In the genomic region with DNA sequence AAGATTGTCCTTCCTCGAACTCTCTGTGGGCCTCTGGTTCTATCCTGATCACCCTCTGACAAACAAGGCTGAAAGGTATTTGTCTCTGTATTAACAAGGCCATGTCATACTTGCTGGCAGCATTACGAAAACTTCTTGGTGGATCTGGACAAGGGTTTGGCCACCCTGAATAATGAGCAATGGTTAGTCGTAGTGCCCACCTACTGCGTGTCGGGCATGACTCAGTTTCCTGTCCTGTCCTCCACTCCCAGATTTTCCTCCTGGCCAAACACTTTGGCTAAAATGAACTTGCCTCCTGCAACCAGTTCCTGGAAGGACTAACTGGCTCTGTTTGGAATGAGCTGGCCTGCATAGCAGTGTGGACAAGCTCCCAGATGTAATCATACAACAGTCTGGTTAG, we compare ENCODE assay signal across 17 cellular contexts.
"Had no signal": no experiment of that assay in that cellular context is flagged by ENCODE, and none has a peak within 500 bp of the region (broad histone marks: within the 10 kb centered on the region; RNA-seq: fewer than 3 reads in every experiment).

No MANE protein-coding gene starts in this region.

- H3K4me3 ChIP-seq: adrenal gland, left ventricle myocardium inferior, sigmoid colon, stomach had no signal

- H3K79me2 ChIP-seq: parathyroid adenoma had no signal

- H3K4me1 ChIP-seq: adrenal gland, left ventricle myocardium inferior, parathyroid adenoma, sigmoid colon, stomach had no signal

- H3K9ac ChIP-seq: parathyroid adenoma had no signal

- H3K36me3 ChIP-seq: adrenal gland, left ventricle myocardium inferior, sigmoid colon, stomach had no signal

- H3K27ac ChIP-seq: adrenal gland, left ventricle myocardium inferior, parathyroid adenoma, sigmoid colon, stomach had no signal

- H3K9me3 ChIP-seq: adrenal gland, left ventricle myocardium inferior, sigmoid colon, stomach had no signal

- DNase-seq: activated CD4-positive, alpha-beta memory T cell treated with anti-CD3 and anti-CD28 coated beads, Interleukin-2, amount 10 ng/mL, durations not matched to agents 7 days and 5 days; activated CD4-positive, alpha-beta T cell treated with anti-CD3 and anti-CD28 coated beads for 4 hours; activated effector memory CD4-positive, alpha-beta T cell treated with Interleukin-2 at 50 U/mL for 16 hours; activated T-cell treated with anti-CD3 and anti-CD28 coated beads, Interleukin-2, amount 50 U/mL, for 24 hours; adrenal gland; cortex of kidney; effector CD8-positive, alpha-beta T cell; hippocampal formation; kidney; left ventricle myocardium inferior; naive thymus-derived CD8-positive, alpha-beta T cell; sigmoid colon; stimulated activated CD4-positive, alpha-beta T cell treated with anti-CD3 and anti-CD28 coated beads, Interleukin-12 subunit alpha, Interleukin-12 subunit beta, amount 100 ng/mL, for 4 hours; stimulated activated CD4-positive, alpha-beta T cell treated with anti-CD3 and anti-CD28 coated beads, Interleukin-2, amount 100 ng/mL, for 24 hours; stomach; T-helper 2 cell had no signal

- H3K27me3 ChIP-seq: adrenal gland, sigmoid colon, stomach had no signal

- H2AFZ ChIP-seq: parathyroid adenoma had no signal
